In the genomic region with DNA sequence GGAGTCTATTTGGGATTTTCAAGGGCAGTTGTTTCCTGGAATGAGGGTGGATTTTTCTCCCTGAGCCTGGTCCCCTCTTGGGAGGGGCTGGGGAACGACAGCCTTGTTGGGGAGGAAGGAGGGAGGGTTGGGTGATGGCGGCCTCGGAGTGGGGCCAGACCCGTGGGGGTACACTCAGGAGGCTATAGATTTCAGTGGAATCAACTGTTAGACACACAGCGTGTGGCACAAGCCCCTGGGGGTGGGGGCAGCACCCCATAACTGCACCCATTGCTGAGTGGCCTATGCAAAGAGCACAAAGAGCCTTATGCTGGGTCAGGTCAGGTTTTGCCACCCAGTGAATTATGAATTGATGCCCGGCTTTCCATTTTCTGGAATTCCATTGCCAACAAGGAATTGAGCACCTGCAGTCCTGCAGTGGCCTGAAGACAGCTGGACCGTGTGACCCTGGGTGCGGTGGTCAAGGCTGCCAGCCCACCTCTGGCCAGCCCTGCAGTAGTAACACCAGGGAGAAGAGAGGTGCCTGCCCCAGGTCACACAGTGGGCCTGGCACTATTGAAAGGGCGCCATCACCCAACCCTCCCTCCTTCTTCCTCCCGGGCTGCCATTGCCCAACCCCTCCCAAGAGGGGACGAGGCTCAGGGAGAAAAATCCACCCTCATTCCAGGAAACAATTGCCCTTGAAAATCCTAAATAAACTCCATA, we compare ENCODE assay signal across 1 cellular context.
TF ChIP-seq lines count a peak whose summit lies in the region.

No MANE protein-coding gene starts in this region.

TF ChIP-seq in H1, 55 proteins besides CTCF, POLR2A, EP300 and RAD21:
- TF ChIP-seq ASH2L (IDR thresholded peaks at IDR 0.05; ENCODE audit: low read length) (no peak), TAF1 (IDR thresholded peaks at IDR 0.05; ENCODE audit: low read depth, low read length) (no peak), PHF8 (conservative IDR thresholded peaks at IDR 0.05; ENCODE audit: low read depth, low read length) (no peak), JUND (IDR thresholded peaks at IDR 0.05; ENCODE audit: low read length) (no peak)
TF ChIP-seq in H1: peak in this region for 0.
